Comparison of ENCODE assay signal across 28 cellular contexts in the genomic region with DNA sequence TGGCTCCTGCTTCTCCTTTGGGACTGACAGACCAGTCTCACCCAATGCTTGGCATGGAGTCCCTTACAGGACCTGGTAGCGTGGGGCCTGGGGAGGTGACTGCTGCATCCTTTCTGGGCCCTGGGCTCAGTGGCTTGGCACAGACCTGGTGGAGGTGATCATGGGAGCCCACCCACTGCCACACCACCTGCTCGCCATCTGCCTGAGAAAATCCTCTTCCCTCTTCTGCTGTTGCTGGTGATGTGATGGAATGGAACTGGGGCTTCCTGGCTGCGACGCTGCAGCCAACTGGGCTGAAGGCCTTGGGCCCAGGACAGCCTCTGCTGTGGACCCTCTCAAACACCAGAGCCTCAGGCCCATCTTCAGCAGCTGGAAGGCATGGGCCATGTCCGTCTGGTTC.
"Had no signal": no experiment of that assay in that cellular context is flagged by ENCODE, and none has a peak within 500 bp of the region (broad histone marks: within the 10 kb centered on the region; RNA-seq: fewer than 3 reads in every experiment).

No MANE protein-coding gene starts in this region.

- H3K4me1 Mint-ChIP-seq: activated B cell treated with CpG ODN at 0.5 μM for 24 hours; activated T-helper 17 cell treated with anti-CD3 and anti-CD28 coated beads, Interleukin-2, amount 50 U/mL, for 72 hours; central memory CD8-positive, alpha-beta T cell; T-helper 17 cell had no signal

- H3K27me3 ChIP-seq: brain microvascular endothelial cell had no signal

- H3K27ac Mint-ChIP-seq: activated B cell treated with CpG ODN at 0.5 μM for 24 hours; activated CD8-positive, alpha-beta T cell treated with anti-CD3 and anti-CD28 coated beads for 36 hours; activated naive CD8-positive, alpha-beta T cell; activated T-helper 17 cell treated with anti-CD3 and anti-CD28 coated beads, Interleukin-2, amount 50 U/mL, for 72 hours; dendritic cell treated with granulocyte-macrophage colony-stimulating factor and Interleukin-4, amounts not matched to agents 40 ng/mL and 50 ng/mL, for 4 days; endodermal cell; T-helper 17 cell; T-helper 2 cell treated with Interferon-gamma antibody and Interleukin-4, amounts not matched to agents 5 μg/mL and 100 μg/mL, for 36 hours had no signal

- H3K36me3 Mint-ChIP-seq: activated naive CD8-positive, alpha-beta T cell had no signal

- H3K4me3 ChIP-seq: coronary artery, dorsolateral prefrontal cortex had no signal

- DNase-seq: activated B cell treated with CpG ODN at 0.5 μM for 24 hours; activated CD4-positive, alpha-beta T cell treated with anti-CD3 and anti-CD28 coated beads for 48 hours; activated CD4-positive, alpha-beta T cell treated with anti-CD3 and anti-CD28 coated beads, Interleukin-2, amount 50 U/mL, for 1 hour; activated CD4-positive, alpha-beta T cell treated with anti-CD3 and anti-CD28 coated beads, Interleukin-2, amount 50 U/mL, for 48 hours; activated CD8-positive, alpha-beta memory T cell treated with anti-CD3 and anti-CD28 coated beads for 24 hours; activated CD8-positive, alpha-beta T cell treated with anti-CD3 and anti-CD28 coated beads for 36 hours; activated effector memory CD4-positive, alpha-beta T cell treated with Interleukin-2 at 50 U/mL for 16 hours; activated gamma-delta T cell treated with Interleukin-2 at 50 U/mL for 16 hours; activated naive CD4-positive, alpha-beta T cell treated with anti-CD3 and anti-CD28 coated beads, Interleukin-2, amount 50 U/mL, for 16 hours; activated naive CD4-positive, alpha-beta T cell treated with Interleukin-2 at 50 U/mL for 16 hours; activated T-cell treated with anti-CD3 and anti-CD28 coated beads, Interleukin-2, amount 50 U/mL, for 4 hours; amniotic stem cell; anterior cingulate cortex; brain microvascular endothelial cell; effector memory CD4-positive, alpha-beta T cell; endodermal cell; foreskin fibroblast; head of caudate nucleus; T-helper 17 cell; T1000; WERI-Rb-1 had no signal

- H3K9me3 Mint-ChIP-seq: activated B cell treated with CpG ODN at 0.5 μM for 24 hours; activated CD8-positive, alpha-beta T cell treated with anti-CD3 and anti-CD28 coated beads for 36 hours; activated T-cell treated with anti-CD3 and anti-CD28 coated beads, Interleukin-2, amount 50 U/mL, for 4 hours; activated T-helper 17 cell treated with anti-CD3 and anti-CD28 coated beads, Interleukin-2, amount 50 U/mL, for 72 hours; central memory CD8-positive, alpha-beta T cell; dendritic cell treated with granulocyte-macrophage colony-stimulating factor and Interleukin-4, amounts not matched to agents 40 ng/mL and 50 ng/mL, for 4 days; endodermal cell; T-helper 2 cell treated with Interferon-gamma antibody and Interleukin-4, amounts not matched to agents 5 μg/mL and 100 μg/mL, for 36 hours had no signal

- H3K27me3 Mint-ChIP-seq: activated naive CD8-positive, alpha-beta T cell; activated T-helper 17 cell treated with anti-CD3 and anti-CD28 coated beads, Interleukin-2, amount 50 U/mL, for 72 hours; dendritic cell treated with granulocyte-macrophage colony-stimulating factor and Interleukin-4, amounts not matched to agents 40 ng/mL and 50 ng/mL, for 4 days had no signal

- H3K36me3 ChIP-seq: brain microvascular endothelial cell, WERI-Rb-1 had no signal

- H3K27ac ChIP-seq: brain microvascular endothelial cell, coronary artery, WERI-Rb-1 had no signal

- H3K4me3 Mint-ChIP-seq: activated B cell treated with CpG ODN at 0.5 μM for 24 hours; activated CD8-positive, alpha-beta T cell treated with anti-CD3 and anti-CD28 coated beads for 36 hours; activated naive CD8-positive, alpha-beta T cell; activated T-cell treated with anti-CD3 and anti-CD28 coated beads, Interleukin-2, amount 50 U/mL, for 4 hours; activated T-helper 17 cell treated with anti-CD3 and anti-CD28 coated beads, Interleukin-2, amount 50 U/mL, for 72 hours; central memory CD8-positive, alpha-beta T cell; dendritic cell treated with granulocyte-macrophage colony-stimulating factor and Interleukin-4, amounts not matched to agents 40 ng/mL and 50 ng/mL, for 4 days; endodermal cell; T-helper 17 cell; T-helper 2 cell treated with Interferon-gamma antibody and Interleukin-4, amounts not matched to agents 5 μg/mL and 100 μg/mL, for 36 hours had no signal
